ENCODE assay signal across 2 cellular contexts in the genomic region with DNA sequence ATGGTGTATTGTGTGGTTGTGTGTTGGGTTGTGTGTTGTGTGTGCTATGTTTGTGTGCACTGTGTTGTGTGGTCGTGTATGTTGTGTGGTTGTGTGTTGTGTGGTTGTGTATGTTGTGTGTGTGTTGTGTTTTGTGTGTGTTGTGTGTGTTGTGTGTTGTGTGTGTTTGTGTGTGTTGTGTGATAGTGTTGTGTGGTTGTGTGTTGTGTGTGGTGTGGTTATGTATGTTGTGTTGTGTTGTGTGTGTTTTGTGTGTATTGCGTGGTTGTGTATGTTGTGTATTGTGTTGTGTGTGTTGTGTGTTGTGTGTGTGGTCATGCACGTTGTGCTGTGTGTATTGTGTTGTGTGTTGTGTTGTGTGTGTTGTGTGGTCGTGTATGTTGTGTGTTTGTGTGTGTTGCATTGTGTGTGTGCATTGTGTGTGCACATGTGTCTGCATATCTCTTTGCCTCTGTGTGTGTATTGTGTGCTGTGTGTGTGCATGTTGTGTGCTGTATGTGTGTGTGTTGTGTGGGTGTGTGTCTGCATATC.
A peak's percentile ranks its signal among the peaks of the same experiment; 100 is the strongest.
TF ChIP-seq lines count a peak whose summit lies in the region.

No MANE protein-coding gene starts in this region.

TF ChIP-seq in HEK293, 187 proteins besides CTCF, POLR2A, EP300 and RAD21 (continues in another document):
- no peak for TF ChIP-seq ZNF302 (tag by site-specific recombination; IDR thresholded peaks at IDR 0.05; ENCODE audit: low read depth)
- TF ChIP-seq ZFP37 (tag by site-specific recombination; IDR thresholded peaks at IDR 0.05): no peak
- peak; percentile 91 for TF ChIP-seq ZNF2 (tag by site-specific recombination; IDR thresholded peaks at IDR 0.05)
- TF ChIP-seq, protein P1, sequence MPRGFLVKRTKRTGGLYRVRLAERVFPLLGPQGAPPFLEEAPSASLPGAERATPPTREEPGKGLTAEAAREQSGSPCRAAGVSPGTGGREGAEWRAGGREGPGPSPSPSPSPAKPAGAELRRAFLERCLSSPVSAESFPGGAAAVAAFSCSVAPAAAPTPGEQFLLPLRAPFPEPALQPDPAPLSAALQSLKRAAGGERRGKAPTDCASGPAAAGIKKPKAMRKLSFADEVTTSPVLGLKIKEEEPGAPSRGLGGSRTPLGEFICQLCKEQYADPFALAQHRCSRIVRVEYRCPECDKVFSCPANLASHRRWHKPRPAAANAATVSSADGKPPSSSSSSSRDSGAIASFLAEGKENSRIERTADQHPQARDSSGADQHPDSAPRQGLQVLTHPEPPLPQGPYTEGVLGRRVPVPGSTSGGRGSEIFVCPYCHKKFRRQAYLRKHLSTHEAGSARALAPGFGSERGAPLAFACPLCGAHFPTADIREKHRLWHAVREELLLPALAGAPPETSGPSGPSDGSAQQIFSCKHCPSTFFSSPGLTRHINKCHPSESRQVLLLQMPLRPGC (tag by site-specific recombination; IDR thresholded peaks at IDR 0.05): no peak
- TF ChIP-seq, protein P2, sequence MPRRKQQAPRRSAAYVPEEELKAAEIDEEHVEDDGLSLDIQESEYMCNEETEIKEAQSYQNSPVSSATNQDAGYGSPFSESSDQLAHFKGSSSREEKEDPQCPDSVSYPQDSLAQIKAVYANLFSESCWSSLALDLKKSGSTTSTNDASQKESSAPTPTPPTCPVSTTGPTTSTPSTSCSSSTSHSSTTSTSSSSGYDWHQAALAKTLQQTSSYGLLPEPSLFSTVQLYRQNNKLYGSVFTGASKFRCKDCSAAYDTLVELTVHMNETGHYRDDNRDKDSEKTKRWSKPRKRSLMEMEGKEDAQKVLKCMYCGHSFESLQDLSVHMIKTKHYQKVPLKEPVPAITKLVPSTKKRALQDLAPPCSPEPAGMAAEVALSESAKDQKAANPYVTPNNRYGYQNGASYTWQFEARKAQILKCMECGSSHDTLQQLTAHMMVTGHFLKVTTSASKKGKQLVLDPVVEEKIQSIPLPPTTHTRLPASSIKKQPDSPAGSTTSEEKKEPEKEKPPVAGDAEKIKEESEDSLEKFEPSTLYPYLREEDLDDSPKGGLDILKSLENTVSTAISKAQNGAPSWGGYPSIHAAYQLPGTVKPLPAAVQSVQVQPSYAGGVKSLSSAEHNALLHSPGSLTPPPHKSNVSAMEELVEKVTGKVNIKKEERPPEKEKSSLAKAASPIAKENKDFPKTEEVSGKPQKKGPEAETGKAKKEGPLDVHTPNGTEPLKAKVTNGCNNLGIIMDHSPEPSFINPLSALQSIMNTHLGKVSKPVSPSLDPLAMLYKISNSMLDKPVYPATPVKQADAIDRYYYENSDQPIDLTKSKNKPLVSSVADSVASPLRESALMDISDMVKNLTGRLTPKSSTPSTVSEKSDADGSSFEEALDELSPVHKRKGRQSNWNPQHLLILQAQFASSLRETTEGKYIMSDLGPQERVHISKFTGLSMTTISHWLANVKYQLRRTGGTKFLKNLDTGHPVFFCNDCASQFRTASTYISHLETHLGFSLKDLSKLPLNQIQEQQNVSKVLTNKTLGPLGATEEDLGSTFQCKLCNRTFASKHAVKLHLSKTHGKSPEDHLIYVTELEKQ (tag by site-specific recombination; IDR thresholded peaks at IDR 0.05; ENCODE audit: borderline replicate concordance): no peak
- TF ChIP-seq ZFP41 (tag by site-specific recombination; IDR thresholded peaks at IDR 0.05; ENCODE audit: borderline replicate concordance): 0 out of 2 replicates have a peak, but pooled peaks have one; percentile 7
- no peak for TF ChIP-seq OVOL3 (tag by site-specific recombination; IDR thresholded peaks at IDR 0.05)
- no peak for TF ChIP-seq ZNF555 (tag by site-specific recombination; conservative IDR thresholded peaks at IDR 0.05)
- TF ChIP-seq, protein P3, sequence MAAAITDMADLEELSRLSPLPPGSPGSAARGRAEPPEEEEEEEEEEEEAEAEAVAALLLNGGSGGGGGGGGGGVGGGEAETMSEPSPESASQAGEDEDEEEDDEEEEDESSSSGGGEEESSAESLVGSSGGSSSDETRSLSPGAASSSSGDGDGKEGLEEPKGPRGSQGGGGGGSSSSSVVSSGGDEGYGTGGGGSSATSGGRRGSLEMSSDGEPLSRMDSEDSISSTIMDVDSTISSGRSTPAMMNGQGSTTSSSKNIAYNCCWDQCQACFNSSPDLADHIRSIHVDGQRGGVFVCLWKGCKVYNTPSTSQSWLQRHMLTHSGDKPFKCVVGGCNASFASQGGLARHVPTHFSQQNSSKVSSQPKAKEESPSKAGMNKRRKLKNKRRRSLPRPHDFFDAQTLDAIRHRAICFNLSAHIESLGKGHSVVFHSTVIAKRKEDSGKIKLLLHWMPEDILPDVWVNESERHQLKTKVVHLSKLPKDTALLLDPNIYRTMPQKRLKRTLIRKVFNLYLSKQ (tag by site-specific recombination; IDR thresholded peaks at IDR 0.05; ENCODE audit: borderline replicate concordance): no peak
- TF ChIP-seq EGR2 (tag by site-specific recombination; IDR thresholded peaks at IDR 0.05; ENCODE audit: low read depth): 0 out of 2 replicates have a peak, but pooled peaks have one; percentile 24
- no peak for TF ChIP-seq ZNF621 (tag by site-specific recombination; IDR thresholded peaks at IDR 0.05)
- TF ChIP-seq ZNF571 (tag by site-specific recombination; IDR thresholded peaks at IDR 0.05): no peak
- TF ChIP-seq ZNF76 (tag by site-specific recombination; IDR thresholded peaks at IDR 0.05; ENCODE audit: borderline replicate concordance, low read depth): 0 out of 2 replicates have a peak, but pooled peaks have one; percentile 12
- TF ChIP-seq, protein P4, sequence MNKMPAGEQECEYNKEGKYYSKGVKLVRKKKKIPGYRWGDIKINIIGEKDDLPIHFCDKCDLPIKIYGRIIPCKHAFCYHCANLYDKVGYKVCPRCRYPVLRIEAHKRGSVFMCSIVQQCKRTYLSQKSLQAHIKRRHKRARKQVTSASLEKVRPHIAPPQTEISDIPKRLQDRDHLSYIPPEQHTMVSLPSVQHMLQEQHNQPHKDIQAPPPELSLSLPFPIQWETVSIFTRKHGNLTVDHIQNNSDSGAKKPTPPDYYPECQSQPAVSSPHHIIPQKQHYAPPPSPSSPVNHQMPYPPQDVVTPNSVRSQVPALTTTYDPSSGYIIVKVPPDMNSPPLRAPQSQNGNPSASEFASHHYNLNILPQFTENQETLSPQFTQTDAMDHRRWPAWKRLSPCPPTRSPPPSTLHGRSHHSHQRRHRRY (tag by site-specific recombination; IDR thresholded peaks at IDR 0.05): peak; percentile 58; the same call in 1 of the 2 replicates
- TF ChIP-seq ZNF274 (IDR thresholded peaks at IDR 0.05; ENCODE audit: low read length): no peak
- 0 out of 2 replicates have a peak, but pooled peaks have one; percentile 12 for TF ChIP-seq ZNF274 (tag by site-specific recombination; IDR thresholded peaks at IDR 0.05; ENCODE audit: borderline replicate concordance)
- TF ChIP-seq, protein P5, sequence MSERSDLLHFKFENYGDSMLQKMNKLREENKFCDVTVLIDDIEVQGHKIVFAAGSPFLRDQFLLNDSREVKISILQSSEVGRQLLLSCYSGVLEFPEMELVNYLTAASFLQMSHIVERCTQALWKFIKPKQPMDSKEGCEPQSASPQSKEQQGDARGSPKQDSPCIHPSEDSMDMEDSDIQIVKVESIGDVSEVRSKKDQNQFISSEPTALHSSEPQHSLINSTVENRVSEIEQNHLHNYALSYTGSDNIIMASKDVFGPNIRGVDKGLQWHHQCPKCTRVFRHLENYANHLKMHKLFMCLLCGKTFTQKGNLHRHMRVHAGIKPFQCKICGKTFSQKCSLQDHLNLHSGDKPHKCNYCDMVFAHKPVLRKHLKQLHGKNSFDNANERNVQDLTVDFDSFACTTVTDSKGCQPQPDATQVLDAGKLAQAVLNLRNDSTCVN (tag by site-specific recombination; optimal IDR thresholded peaks at IDR 0.05): peak; percentile 16
- no peak for TF ChIP-seq ZNF664 (tag by site-specific recombination; IDR thresholded peaks at IDR 0.05)
- no peak for TF ChIP-seq ZNF623 (tag by site-specific recombination; IDR thresholded peaks at IDR 0.05)

TF ChIP-seq in GM12878, 131 proteins besides CTCF, POLR2A, EP300 and RAD21:
- no peak for TF ChIP-seq RAD51 (IDR thresholded peaks at IDR 0.05)
- TF ChIP-seq, protein P6, sequence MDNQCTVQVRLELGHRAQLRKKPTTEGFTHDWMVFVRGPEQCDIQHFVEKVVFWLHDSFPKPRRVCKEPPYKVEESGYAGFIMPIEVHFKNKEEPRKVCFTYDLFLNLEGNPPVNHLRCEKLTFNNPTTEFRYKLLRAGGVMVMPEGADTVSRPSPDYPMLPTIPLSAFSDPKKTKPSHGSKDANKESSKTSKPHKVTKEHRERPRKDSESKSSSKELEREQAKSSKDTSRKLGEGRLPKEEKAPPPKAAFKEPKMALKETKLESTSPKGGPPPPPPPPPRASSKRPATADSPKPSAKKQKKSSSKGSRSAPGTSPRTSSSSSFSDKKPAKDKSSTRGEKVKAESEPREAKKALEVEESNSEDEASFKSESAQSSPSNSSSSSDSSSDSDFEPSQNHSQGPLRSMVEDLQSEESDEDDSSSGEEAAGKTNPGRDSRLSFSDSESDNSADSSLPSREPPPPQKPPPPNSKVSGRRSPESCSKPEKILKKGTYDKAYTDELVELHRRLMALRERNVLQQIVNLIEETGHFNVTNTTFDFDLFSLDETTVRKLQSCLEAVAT (IDR thresholded peaks at IDR 0.05): 0 out of 2 replicates have a peak, but pooled peaks have one; percentile 36
- 0 out of 2 replicates have a peak, but pooled peaks have one; percentile 13 for TF ChIP-seq IRF4 (IDR thresholded peaks at IDR 0.05; ENCODE audit: low read depth, low read length)
- TF ChIP-seq HDGF (IDR thresholded peaks at IDR 0.05): peak; percentile 92; the same call in 1 of the 2 replicates
- TF ChIP-seq, protein P7, sequence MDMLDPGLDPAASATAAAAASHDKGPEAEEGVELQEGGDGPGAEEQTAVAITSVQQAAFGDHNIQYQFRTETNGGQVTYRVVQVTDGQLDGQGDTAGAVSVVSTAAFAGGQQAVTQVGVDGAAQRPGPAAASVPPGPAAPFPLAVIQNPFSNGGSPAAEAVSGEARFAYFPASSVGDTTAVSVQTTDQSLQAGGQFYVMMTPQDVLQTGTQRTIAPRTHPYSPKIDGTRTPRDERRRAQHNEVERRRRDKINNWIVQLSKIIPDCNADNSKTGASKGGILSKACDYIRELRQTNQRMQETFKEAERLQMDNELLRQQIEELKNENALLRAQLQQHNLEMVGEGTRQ (IDR thresholded peaks at IDR 0.05; ENCODE audit: borderline replicate concordance, low read depth, low read length): no peak
- no peak for TF ChIP-seq CHD2 (IDR thresholded peaks at IDR 0.05; ENCODE audit: borderline replicate concordance, low read depth, low read length)
- peak; percentile 20; the same call in 1 of the 2 replicates for TF ChIP-seq CHD4 (IDR thresholded peaks at IDR 0.05)
- TF ChIP-seq SMAD1 (IDR thresholded peaks at IDR 0.05; ENCODE audit: low read depth, partially characterized antibody): no peak
- TF ChIP-seq, protein P8, sequence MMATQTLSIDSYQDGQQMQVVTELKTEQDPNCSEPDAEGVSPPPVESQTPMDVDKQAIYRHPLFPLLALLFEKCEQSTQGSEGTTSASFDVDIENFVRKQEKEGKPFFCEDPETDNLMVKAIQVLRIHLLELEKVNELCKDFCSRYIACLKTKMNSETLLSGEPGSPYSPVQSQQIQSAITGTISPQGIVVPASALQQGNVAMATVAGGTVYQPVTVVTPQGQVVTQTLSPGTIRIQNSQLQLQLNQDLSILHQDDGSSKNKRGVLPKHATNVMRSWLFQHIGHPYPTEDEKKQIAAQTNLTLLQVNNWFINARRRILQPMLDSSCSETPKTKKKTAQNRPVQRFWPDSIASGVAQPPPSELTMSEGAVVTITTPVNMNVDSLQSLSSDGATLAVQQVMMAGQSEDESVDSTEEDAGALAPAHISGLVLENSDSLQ (IDR thresholded peaks at IDR 0.05): peak; percentile 18; the same call in 1 of the 2 replicates
- TF ChIP-seq, protein P9, sequence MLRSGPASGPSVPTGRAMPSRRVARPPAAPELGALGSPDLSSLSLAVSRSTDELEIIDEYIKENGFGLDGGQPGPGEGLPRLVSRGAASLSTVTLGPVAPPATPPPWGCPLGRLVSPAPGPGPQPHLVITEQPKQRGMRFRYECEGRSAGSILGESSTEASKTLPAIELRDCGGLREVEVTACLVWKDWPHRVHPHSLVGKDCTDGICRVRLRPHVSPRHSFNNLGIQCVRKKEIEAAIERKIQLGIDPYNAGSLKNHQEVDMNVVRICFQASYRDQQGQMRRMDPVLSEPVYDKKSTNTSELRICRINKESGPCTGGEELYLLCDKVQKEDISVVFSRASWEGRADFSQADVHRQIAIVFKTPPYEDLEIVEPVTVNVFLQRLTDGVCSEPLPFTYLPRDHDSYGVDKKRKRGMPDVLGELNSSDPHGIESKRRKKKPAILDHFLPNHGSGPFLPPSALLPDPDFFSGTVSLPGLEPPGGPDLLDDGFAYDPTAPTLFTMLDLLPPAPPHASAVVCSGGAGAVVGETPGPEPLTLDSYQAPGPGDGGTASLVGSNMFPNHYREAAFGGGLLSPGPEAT (IDR thresholded peaks at IDR 0.05; ENCODE audit: low read depth): peak; percentile 53; the same call in 1 of the 2 replicates
- peak; percentile 91 for TF ChIP-seq NBN (IDR thresholded peaks at IDR 0.05)
- TF ChIP-seq SIX5 (IDR thresholded peaks at IDR 0.05; ENCODE audit: low read depth, low read length, severe bottlenecking): no peak
- TF ChIP-seq, protein P10, sequence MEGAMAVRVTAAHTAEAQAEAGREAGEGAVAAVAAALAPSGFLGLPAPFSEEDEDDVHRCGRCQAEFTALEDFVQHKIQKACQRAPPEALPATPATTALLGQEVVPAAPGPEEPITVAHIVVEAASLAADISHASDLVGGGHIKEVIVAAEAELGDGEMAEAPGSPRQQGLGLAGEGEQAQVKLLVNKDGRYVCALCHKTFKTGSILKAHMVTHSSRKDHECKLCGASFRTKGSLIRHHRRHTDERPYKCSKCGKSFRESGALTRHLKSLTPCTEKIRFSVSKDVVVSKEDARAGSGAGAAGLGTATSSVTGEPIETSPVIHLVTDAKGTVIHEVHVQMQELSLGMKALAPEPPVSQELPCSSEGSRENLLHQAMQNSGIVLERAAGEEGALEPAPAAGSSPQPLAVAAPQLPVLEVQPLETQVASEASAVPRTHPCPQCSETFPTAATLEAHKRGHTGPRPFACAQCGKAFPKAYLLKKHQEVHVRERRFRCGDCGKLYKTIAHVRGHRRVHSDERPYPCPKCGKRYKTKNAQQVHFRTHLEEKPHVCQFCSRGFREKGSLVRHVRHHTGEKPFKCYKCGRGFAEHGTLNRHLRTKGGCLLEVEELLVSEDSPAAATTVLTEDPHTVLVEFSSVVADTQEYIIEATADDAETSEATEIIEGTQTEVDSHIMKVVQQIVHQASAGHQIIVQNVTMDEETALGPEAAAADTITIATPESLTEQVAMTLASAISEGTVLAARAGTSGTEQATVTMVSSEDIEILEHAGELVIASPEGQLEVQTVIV (IDR thresholded peaks at IDR 0.05; ENCODE audit: borderline replicate concordance, partially characterized antibody): peak; percentile 39
TF ChIP-seq in GM12878: peak in this region for 8.
